In genomic region chr17:9346296-9346926, GRCh38 we compare ENCODE assay signal across 14 cellular contexts.
A peak's percentile ranks its signal among the peaks of the same experiment; 100 is the strongest.
DNase-seq lines count a peak whose midpoint lies in the region; ATAC-seq lines count a peak whose summit lies in the region.
"Had no signal": no experiment of that assay in that cellular context is flagged by ENCODE, and none has a peak within 500 bp of the region (broad histone marks: within the 10 kb centered on the region; RNA-seq: fewer than 3 reads in every experiment).

No MANE protein-coding gene starts in this region.

- peaks cover 5% of the 10 kb centered on the region for H3K36me3 Mint-ChIP-seq in activated naive CD8-positive, alpha-beta T cell treated with anti-CD3 and anti-CD28 coated beads for 36 hours
- no peaks in the 10 kb centered on the region for H3K36me3 Mint-ChIP-seq in natural killer cell treated with Interleukin-12 subunit alpha and Interleukin-12 subunit beta and Interleukin-15 and Interleukin-18, amount 100 ng/mL, for 72 hours

- DNase-seq in GDM1 (lab: John Stamatoyannopoulos, UW): peak; percentile 16
- peak; percentile 68 for DNase-seq in HCEC 1CT
- peak; percentile 18 for DNase-seq in activated naive CD8-positive, alpha-beta T cell treated with anti-CD3 and anti-CD28 coated beads for 36 hours
- no peak for DNase-seq in natural killer cell treated with Interleukin-12 subunit alpha and Interleukin-12 subunit beta and Interleukin-15 and Interleukin-18, amount 100 ng/mL, for 72 hours (ENCODE audit: low spot score)
- DNase-seq in midbrain (lab: John Stamatoyannopoulos, UW): no peak
- DNase-seq in NCI-H128 (lab: John Stamatoyannopoulos, UW; ENCODE audit: unreplicated experiment): no peak
- DNase-seq in left lobe of liver (ENCODE audit: low spot score): no peak
- DNase-seq: activated CD4-positive, CD25-positive, alpha-beta regulatory T cell; activated gamma-delta T cell treated with Interleukin-2 at 50 U/mL for 16 hours; erythroblast; NCI-H1105 treated with DMSO at 0.1 percent for 48 hours; NCI-H69; trophoblast cell had no signal

- H3K4me3 Mint-ChIP-seq in activated naive CD8-positive, alpha-beta T cell treated with anti-CD3 and anti-CD28 coated beads for 36 hours: peak overlapping the region; percentile 15
- H3K4me3 Mint-ChIP-seq in natural killer cell treated with Interleukin-12 subunit alpha and Interleukin-12 subunit beta and Interleukin-15 and Interleukin-18, amount 100 ng/mL, for 72 hours: peak overlapping the region; percentile 3

- H3K4me1 Mint-ChIP-seq in activated naive CD8-positive, alpha-beta T cell treated with anti-CD3 and anti-CD28 coated beads for 36 hours: peaks cover 15% of the 10 kb centered on the region
- H3K4me1 Mint-ChIP-seq in natural killer cell treated with Interleukin-12 subunit alpha and Interleukin-12 subunit beta and Interleukin-15 and Interleukin-18, amount 100 ng/mL, for 72 hours (ENCODE audit: low read depth in 2 of 2): peaks cover 23 to 37% of the 10 kb centered on the region in 2 donors

- no peaks in the 10 kb centered on the region for H3K9me3 Mint-ChIP-seq in activated naive CD8-positive, alpha-beta T cell treated with anti-CD3 and anti-CD28 coated beads for 36 hours
- H3K9me3 Mint-ChIP-seq in natural killer cell treated with Interleukin-12 subunit alpha and Interleukin-12 subunit beta and Interleukin-15 and Interleukin-18, amount 100 ng/mL, for 72 hours: no peaks in the 10 kb centered on the region

- peak; percentile 44 to 74 for ATAC-seq in natural killer cell treated with Interleukin-12 subunit alpha and Interleukin-12 subunit beta and Interleukin-15 and Interleukin-18, amount 100 ng/mL, for 72 hours
- ATAC-seq in GM18907 (IDR thresholded peaks at IDR 0.05; ENCODE audit: unreplicated experiment) (no peak), left lobe of liver (no peak)

- no peaks in the 10 kb centered on the region for H3K27me3 Mint-ChIP-seq in activated naive CD8-positive, alpha-beta T cell treated with anti-CD3 and anti-CD28 coated beads for 36 hours
- no peaks in the 10 kb centered on the region for H3K27me3 Mint-ChIP-seq in natural killer cell treated with Interleukin-12 subunit alpha and Interleukin-12 subunit beta and Interleukin-15 and Interleukin-18, amount 100 ng/mL, for 72 hours

- H3K27ac Mint-ChIP-seq in activated naive CD8-positive, alpha-beta T cell treated with anti-CD3 and anti-CD28 coated beads for 36 hours: peak overlapping the region; percentile 73
- peak overlapping the region; percentile 4 to 5 for H3K27ac Mint-ChIP-seq in natural killer cell treated with Interleukin-12 subunit alpha and Interleukin-12 subunit beta and Interleukin-15 and Interleukin-18, amount 100 ng/mL, for 72 hours

Comparison
In these comparisons a context has a peak if more than half of its experiments do, and no peak if none do; other contexts are left out.
1. DNase-seq: peak in GDM1 (single experiment), HCEC 1CT (single experiment) and activated naive CD8-positive, alpha-beta T cell treated with anti-CD3 and anti-CD28 coated beads for 36 hours (single experiment); none in natural killer cell treated with Interleukin-12 subunit alpha and Interleukin-12 subunit beta and Interleukin-15 and Interleukin-18, amount 100 ng/mL, for 72 hours (single experiment), midbrain (single experiment), NCI-H128 (single experiment) and left lobe of liver (single experiment).
2. ATAC-seq: peak in natural killer cell treated with Interleukin-12 subunit alpha and Interleukin-12 subunit beta and Interleukin-15 and Interleukin-18, amount 100 ng/mL, for 72 hours (2 of 2); none in GM18907 (single experiment) and left lobe of liver (single experiment).